1 cellular context compared by ENCODE assay signal in the genomic region with DNA sequence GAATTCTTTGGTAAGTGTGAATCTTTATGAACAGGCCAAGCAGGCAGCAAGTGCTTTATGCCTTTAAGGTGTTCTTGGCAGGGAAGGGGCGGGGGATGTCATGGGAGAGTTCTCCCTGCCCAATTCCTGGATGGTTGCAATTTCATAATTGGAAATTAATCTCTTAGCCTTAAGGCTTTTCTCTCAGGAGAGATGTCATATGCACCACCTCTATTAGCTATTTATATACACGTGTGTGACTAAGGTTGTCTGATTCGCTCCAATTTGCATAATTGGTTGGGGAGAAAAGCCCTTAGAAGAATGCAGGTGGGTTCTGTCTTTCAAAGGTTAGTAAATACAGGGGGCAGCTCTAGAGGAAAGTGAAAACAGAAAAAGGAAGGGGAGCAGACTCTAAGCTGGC.
TF ChIP-seq lines count a peak whose summit lies in the region.

No MANE protein-coding gene starts in this region.

TF ChIP-seq in GM12878, 131 proteins besides CTCF, POLR2A, EP300 and RAD21:
- TF ChIP-seq, protein P1, sequence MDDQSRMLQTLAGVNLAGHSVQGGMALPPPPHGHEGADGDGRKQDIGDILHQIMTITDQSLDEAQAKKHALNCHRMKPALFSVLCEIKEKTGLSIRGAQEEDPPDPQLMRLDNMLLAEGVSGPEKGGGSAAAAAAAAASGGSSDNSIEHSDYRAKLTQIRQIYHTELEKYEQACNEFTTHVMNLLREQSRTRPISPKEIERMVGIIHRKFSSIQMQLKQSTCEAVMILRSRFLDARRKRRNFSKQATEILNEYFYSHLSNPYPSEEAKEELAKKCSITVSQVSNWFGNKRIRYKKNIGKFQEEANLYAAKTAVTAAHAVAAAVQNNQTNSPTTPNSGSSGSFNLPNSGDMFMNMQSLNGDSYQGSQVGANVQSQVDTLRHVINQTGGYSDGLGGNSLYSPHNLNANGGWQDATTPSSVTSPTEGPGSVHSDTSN (IDR thresholded peaks at IDR 0.05; ENCODE audit: insufficient replicate concordance, low read depth, low read length) = no peak
- no peak for TF ChIP-seq KAT2A (conservative IDR thresholded peaks at IDR 0.05; ENCODE audit: control insufficient read depth, low read depth, low read length)
- TF ChIP-seq HCFC1 (IDR thresholded peaks at IDR 0.05; ENCODE audit: low read length) = no peak
- TF ChIP-seq, protein P2, sequence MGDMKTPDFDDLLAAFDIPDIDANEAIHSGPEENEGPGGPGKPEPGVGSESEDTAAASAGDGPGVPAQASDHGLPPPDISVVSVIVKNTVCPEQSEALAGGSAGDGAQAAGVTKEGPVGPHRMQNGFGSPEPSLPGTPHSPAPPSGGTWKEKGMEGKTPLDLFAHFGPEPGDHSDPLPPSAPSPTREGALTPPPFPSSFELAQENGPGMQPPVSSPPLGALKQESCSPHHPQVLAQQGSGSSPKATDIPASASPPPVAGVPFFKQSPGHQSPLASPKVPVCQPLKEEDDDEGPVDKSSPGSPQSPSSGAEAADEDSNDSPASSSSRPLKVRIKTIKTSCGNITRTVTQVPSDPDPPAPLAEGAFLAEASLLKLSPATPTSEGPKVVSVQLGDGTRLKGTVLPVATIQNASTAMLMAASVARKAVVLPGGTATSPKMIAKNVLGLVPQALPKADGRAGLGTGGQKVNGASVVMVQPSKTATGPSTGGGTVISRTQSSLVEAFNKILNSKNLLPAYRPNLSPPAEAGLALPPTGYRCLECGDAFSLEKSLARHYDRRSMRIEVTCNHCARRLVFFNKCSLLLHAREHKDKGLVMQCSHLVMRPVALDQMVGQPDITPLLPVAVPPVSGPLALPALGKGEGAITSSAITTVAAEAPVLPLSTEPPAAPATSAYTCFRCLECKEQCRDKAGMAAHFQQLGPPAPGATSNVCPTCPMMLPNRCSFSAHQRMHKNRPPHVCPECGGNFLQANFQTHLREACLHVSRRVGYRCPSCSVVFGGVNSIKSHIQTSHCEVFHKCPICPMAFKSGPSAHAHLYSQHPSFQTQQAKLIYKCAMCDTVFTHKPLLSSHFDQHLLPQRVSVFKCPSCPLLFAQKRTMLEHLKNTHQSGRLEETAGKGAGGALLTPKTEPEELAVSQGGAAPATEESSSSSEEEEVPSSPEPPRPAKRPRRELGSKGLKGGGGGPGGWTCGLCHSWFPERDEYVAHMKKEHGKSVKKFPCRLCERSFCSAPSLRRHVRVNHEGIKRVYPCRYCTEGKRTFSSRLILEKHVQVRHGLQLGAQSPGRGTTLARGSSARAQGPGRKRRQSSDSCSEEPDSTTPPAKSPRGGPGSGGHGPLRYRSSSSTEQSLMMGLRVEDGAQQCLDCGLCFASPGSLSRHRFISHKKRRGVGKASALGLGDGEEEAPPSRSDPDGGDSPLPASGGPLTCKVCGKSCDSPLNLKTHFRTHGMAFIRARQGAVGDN (IDR thresholded peaks at IDR 0.05) = no peak
- TF ChIP-seq STAT3 (IDR thresholded peaks at IDR 0.05; ENCODE audit: low read depth, low read length) = no peak
- no peak for TF ChIP-seq TAF1 (IDR thresholded peaks at IDR 0.05; ENCODE audit: borderline replicate concordance, low read depth, low read length)
- no peak for TF ChIP-seq CBX3 (IDR thresholded peaks at IDR 0.05; ENCODE audit: borderline replicate concordance, low read depth)
